ENCODE assay signal across 1 cellular context in the genomic region with DNA sequence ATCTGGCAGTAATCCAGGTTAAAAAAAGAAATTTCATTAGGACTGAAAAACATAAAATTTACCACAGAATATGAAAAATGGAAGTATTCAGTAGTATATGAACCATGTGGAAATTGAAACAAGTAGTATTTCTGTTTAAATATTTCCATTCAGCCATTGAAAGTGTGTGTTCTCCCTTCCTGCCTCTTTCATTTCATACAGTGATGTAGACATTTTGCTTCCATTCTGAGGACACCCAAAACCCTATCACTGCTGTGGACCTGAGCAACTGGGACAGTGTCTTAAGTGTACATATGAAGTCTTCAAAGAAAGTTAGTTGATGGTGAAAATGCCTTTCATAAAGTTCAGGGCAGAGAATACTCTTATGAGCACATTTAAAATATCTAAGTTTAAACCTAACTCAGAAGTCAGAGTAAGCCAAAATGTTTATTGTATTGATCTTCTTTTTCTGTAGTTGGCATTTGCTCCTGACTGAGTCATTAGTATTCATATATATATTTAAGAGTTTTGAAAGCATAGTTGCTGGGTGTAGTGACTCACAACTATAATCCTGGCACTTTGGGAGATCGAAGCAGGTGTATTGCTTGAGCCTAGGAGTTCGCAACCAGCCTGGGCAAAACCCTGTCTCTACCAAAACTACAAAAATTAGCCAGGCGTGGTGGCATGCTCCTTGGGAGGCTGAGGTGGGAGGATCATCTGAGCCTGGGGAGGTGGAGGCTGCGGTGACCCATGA.
TF ChIP-seq lines count a peak whose summit lies in the region.

No MANE protein-coding gene starts in this region.

TF ChIP-seq in liver, 16 proteins besides CTCF, POLR2A, EP300 and RAD21 (continued from another document):
- TF ChIP-seq, protein P1, sequence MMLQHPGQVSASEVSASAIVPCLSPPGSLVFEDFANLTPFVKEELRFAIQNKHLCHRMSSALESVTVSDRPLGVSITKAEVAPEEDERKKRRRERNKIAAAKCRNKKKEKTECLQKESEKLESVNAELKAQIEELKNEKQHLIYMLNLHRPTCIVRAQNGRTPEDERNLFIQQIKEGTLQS (IDR thresholded peaks at IDR 0.05) = no peak
- TF ChIP-seq, protein P2, sequence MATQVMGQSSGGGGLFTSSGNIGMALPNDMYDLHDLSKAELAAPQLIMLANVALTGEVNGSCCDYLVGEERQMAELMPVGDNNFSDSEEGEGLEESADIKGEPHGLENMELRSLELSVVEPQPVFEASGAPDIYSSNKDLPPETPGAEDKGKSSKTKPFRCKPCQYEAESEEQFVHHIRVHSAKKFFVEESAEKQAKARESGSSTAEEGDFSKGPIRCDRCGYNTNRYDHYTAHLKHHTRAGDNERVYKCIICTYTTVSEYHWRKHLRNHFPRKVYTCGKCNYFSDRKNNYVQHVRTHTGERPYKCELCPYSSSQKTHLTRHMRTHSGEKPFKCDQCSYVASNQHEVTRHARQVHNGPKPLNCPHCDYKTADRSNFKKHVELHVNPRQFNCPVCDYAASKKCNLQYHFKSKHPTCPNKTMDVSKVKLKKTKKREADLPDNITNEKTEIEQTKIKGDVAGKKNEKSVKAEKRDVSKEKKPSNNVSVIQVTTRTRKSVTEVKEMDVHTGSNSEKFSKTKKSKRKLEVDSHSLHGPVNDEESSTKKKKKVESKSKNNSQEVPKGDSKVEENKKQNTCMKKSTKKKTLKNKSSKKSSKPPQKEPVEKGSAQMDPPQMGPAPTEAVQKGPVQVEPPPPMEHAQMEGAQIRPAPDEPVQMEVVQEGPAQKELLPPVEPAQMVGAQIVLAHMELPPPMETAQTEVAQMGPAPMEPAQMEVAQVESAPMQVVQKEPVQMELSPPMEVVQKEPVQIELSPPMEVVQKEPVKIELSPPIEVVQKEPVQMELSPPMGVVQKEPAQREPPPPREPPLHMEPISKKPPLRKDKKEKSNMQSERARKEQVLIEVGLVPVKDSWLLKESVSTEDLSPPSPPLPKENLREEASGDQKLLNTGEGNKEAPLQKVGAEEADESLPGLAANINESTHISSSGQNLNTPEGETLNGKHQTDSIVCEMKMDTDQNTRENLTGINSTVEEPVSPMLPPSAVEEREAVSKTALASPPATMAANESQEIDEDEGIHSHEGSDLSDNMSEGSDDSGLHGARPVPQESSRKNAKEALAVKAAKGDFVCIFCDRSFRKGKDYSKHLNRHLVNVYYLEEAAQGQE (IDR thresholded peaks at IDR 0.05) = no peak
- TF ChIP-seq RXRA (IDR thresholded peaks at IDR 0.05) = no peak
- no peak for TF ChIP-seq HNF4G (IDR thresholded peaks at IDR 0.05)
- TF ChIP-seq TAF1 (conservative IDR thresholded peaks at IDR 0.05) = no peak
- TF ChIP-seq, protein P3, sequence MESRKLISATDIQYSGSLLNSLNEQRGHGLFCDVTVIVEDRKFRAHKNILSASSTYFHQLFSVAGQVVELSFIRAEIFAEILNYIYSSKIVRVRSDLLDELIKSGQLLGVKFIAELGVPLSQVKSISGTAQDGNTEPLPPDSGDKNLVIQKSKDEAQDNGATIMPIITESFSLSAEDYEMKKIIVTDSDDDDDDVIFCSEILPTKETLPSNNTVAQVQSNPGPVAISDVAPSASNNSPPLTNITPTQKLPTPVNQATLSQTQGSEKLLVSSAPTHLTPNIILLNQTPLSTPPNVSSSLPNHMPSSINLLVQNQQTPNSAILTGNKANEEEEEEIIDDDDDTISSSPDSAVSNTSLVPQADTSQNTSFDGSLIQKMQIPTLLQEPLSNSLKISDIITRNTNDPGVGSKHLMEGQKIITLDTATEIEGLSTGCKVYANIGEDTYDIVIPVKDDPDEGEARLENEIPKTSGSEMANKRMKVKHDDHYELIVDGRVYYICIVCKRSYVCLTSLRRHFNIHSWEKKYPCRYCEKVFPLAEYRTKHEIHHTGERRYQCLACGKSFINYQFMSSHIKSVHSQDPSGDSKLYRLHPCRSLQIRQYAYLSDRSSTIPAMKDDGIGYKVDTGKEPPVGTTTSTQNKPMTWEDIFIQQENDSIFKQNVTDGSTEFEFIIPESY (IDR thresholded peaks at IDR 0.05) = no peak
- TF ChIP-seq FOXA2 (IDR thresholded peaks at IDR 0.05) = no peak
- TF ChIP-seq EGR1 (IDR thresholded peaks at IDR 0.05; ENCODE audit: low read depth in 2 of 2) = no peak
- TF ChIP-seq YY1 (IDR thresholded peaks at IDR 0.05) = no peak
- no peak for TF ChIP-seq SP1 (IDR thresholded peaks at IDR 0.05)
- no peak for TF ChIP-seq FOXA1 (IDR thresholded peaks at IDR 0.05)
